In the genomic region with DNA sequence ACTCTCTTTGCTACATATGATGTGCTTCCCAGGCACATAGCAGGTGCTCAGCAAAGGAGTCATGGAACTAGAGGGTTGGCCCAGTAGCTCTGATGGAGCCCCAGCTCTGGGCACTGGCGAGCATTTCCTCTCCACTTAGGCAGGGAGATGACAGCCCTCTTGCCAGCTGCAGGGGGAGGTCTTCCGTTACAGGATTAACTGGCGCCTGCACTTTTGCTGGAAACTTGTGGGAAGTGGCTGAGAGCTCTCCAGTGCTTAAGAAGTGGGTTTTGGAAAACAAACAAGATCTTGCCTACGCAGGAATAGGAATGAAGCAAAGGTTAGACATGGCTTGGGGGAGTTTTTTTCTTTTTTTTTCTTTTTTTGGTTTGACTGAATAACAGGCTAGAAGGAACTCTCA, we compare ENCODE assay signal across 13 cellular contexts.
A peak's percentile ranks its signal among the peaks of the same experiment; 100 is the strongest.
DNase-seq lines count a peak whose midpoint lies in the region; ATAC-seq and TF ChIP-seq lines count a peak whose summit lies in the region.
"Had no signal": no experiment of that assay in that cellular context is flagged by ENCODE, and none has a peak within 500 bp of the region (broad histone marks: within the 10 kb centered on the region; RNA-seq: fewer than 3 reads in every experiment).

No MANE protein-coding gene starts in this region.

- H3K27ac ChIP-seq in A673 (ENCODE audit: low read depth, low read length, poor library complexity, severe bottlenecking) (no peak overlapping the region), lower lobe of right lung (peak overlapping the region; percentile 61), psoas muscle (no peak overlapping the region), GM23248 (no peak overlapping the region)
- H3K27ac ChIP-seq: BLaER1 had no signal

- no peaks in the 10 kb centered on the region for H4K20me1 ChIP-seq in GM23248 (ENCODE audit: insufficient read depth)
- H4K20me1 ChIP-seq: BLaER1 had no signal

- no peaks in the 10 kb centered on the region for H3K36me3 ChIP-seq in A673 (ENCODE audit: insufficient read depth, low read length, poor library complexity, severe bottlenecking)
- H3K36me3 ChIP-seq in lower lobe of right lung = no peaks in the 10 kb centered on the region
- H3K36me3 ChIP-seq in psoas muscle (ENCODE audit: insufficient read depth in 1 of 2, low read depth in 1 of 2) = no peaks in the 10 kb centered on the region
- peaks cover 4% of the 10 kb centered on the region for H3K36me3 ChIP-seq in GM23248 (ENCODE audit: low read depth)
- H3K36me3 ChIP-seq: BLaER1 had no signal

- H3K9me3 Mint-ChIP-seq in activated naive CD4-positive, alpha-beta T cell treated with anti-CD3 and anti-CD28 coated beads, Interleukin-2, amount 50 U/mL, for 72 hours = no peaks in the 10 kb centered on the region
- H3K9me3 Mint-ChIP-seq: stimulated activated naive CD8-positive, alpha-beta T cell treated with anti-CD3 and anti-CD28 coated beads, Interleukin-15, Interleukin-2, amounts not matched to agents 100 ng/mL and 50 ng/mL, for 24 hours had no signal

- DNase-seq in A673 (ENCODE audit: low spot score) = peak; percentile 74
- peak; percentile 48 for DNase-seq in NCI-H1092 (lab: John Stamatoyannopoulos, UW)
- DNase-seq in amniotic epithelial cell (ENCODE audit: low read depth) = peak; percentile 85
- peak; percentile 75 for DNase-seq in lower lobe of right lung
- no peak for DNase-seq in psoas muscle
- DNase-seq in GM23248 = no peak
- no peak for DNase-seq in activated naive CD4-positive, alpha-beta T cell treated with anti-CD3 and anti-CD28 coated beads, Interleukin-2, amount 50 U/mL, for 72 hours (ENCODE audit: low spot score in 2 of 2)
- DNase-seq in effector CD8-positive, alpha-beta T cell (lab: John Stamatoyannopoulos, UW) = no peak
- DNase-seq: hypothalamus, KBM-7 had no signal

- peaks cover 46% of the 10 kb centered on the region for H3F3A ChIP-seq in GM23248 (ENCODE audit: insufficient read depth)

- ATAC-seq in lower lobe of right lung (peak; percentile 85 to 87), psoas muscle (no peak)
- no peak for ATAC-seq in activated naive CD4-positive, alpha-beta T cell treated with anti-CD3 and anti-CD28 coated beads, Interleukin-2, amount 50 U/mL, for 72 hours

- CTCF ChIA-PET in A673 (lab: Charles Lee) = no interaction called here

- no peak overlapping the region for H2AFZ ChIP-seq in GM23248

- intact Hi-C loops in A673 (cut with micrococcal nuclease; ENCODE audit: unreplicated experiment) (no loop called here), lower lobe of right lung (cut with DNase I) (no loop called here), psoas muscle (cut with DNase I) (no loop called here)

- in situ Hi-C loops in GM23248 (cut with MboI) = no loop called here

- TF ChIP-seq CTCF in A673 (conservative IDR thresholded peaks at IDR 0.05; ENCODE audit: low read depth, low read length) (0 out of 2 replicates have a peak, but pooled peaks have one; percentile 12), lower lobe of right lung (IDR thresholded peaks at IDR 0.05) (peak; percentile 7), psoas muscle (IDR thresholded peaks at IDR 0.05) (no peak)

- H3K4me2 ChIP-seq in GM23248 (ENCODE audit: unreplicated experiment) = no peak overlapping the region
- H3K4me2 ChIP-seq: BLaER1 had no signal

- H3K9ac ChIP-seq in GM23248 = no peak overlapping the region
- H3K9ac ChIP-seq: BLaER1 had no signal

- BruUV-seq in A673 (replicated peaks; lab: Mats Ljungman, UMichigan) = no TSS peak

- H3K27ac Mint-ChIP-seq in activated naive CD4-positive, alpha-beta T cell treated with anti-CD3 and anti-CD28 coated beads, Interleukin-2, amount 50 U/mL, for 72 hours = no peak overlapping the region
- H3K27ac Mint-ChIP-seq: activated naive CD8-positive, alpha-beta T cell; stimulated activated naive CD8-positive, alpha-beta T cell treated with anti-CD3 and anti-CD28 coated beads, Interleukin-15, Interleukin-2, amounts not matched to agents 100 ng/mL and 50 ng/mL, for 24 hours had no signal

- H3K4me1 ChIP-seq in A673 (ENCODE audit: insufficient read depth, low read length, poor library complexity, severe bottlenecking) = no peaks in the 10 kb centered on the region
- H3K4me1 ChIP-seq in lower lobe of right lung = peaks cover 40% of the 10 kb centered on the region
- H3K4me1 ChIP-seq in psoas muscle = peaks cover 9% of the 10 kb centered on the region
- H3K4me1 ChIP-seq in GM23248 (ENCODE audit: insufficient read depth) = peaks cover 37% of the 10 kb centered on the region

- H3K36me3 Mint-ChIP-seq in activated naive CD4-positive, alpha-beta T cell treated with anti-CD3 and anti-CD28 coated beads, Interleukin-2, amount 50 U/mL, for 72 hours = peaks cover 0 to 11% of the 10 kb centered on the region in 2 donors

- H3K9me2 ChIP-seq in GM23248 (ENCODE audit: insufficient read depth) = no peaks in the 10 kb centered on the region

- no peak overlapping the region for H3K4me3 ChIP-seq in A673 (ENCODE audit: low read depth, low read length, poor library complexity, severe bottlenecking)
- no peak overlapping the region for H3K4me3 ChIP-seq in lower lobe of right lung
- no peak overlapping the region for H3K4me3 ChIP-seq in psoas muscle
- no peak overlapping the region for H3K4me3 ChIP-seq in GM23248
- H3K4me3 ChIP-seq: BLaER1 had no signal

- no peaks in the 10 kb centered on the region for H3K27me3 ChIP-seq in A673 (replicated peaks; ENCODE audit: insufficient read depth, low read depth, low read length, poor library complexity)
- H3K27me3 ChIP-seq in lower lobe of right lung (ENCODE audit: low read depth) = no peaks in the 10 kb centered on the region
- H3K27me3 ChIP-seq in psoas muscle (ENCODE audit: insufficient read depth in 3 of 3, low read length in 2 of 3) = no peaks in the 10 kb centered on the region
- H3K27me3 ChIP-seq in GM23248 (replicated peaks; ENCODE audit: insufficient read depth) = no peaks in the 10 kb centered on the region
- H3K27me3 ChIP-seq: BLaER1 had no signal

- peaks cover 74% of the 10 kb centered on the region for H3K79me2 ChIP-seq in GM23248 (ENCODE audit: insufficient read depth)

- POLR2A ChIA-PET in A673 (lab: Charles Lee; ENCODE audit: low non-redundant PET) = no interaction called here

- H3K9me3 ChIP-seq in A673 (ENCODE audit: low read depth, low read length, poor library complexity, severe bottlenecking) (no peaks in the 10 kb centered on the region), lower lobe of right lung (no peaks in the 10 kb centered on the region), psoas muscle (no peaks in the 10 kb centered on the region), GM23248 (ENCODE audit: low read depth) (no peaks in the 10 kb centered on the region)
- H3K9me3 ChIP-seq: BLaER1 had no signal

- 67 to 73% (median 72%) methylated on average over 4 of the region's 4 CpGs for WGBS in psoas muscle, 3 donors
- 98% methylated on average over 4 of the region's 4 CpGs for WGBS in GM23248 (ENCODE audit: low coverage in 1 of 2, low lambda C conversion rate in 2 of 2, missing lambda C conversion rate in 2 of 2), 2 experiments

Comparison
In these comparisons a context has a peak if more than half of its experiments do, and no peak if none do; other contexts are left out.
1. DNase-seq: peak in A673 (single experiment), NCI-H1092 (single experiment), amniotic epithelial cell (single experiment) and lower lobe of right lung (single experiment); none in psoas muscle (0 of 2), GM23248 (single experiment), activated naive CD4-positive, alpha-beta T cell treated with anti-CD3 and anti-CD28 coated beads, Interleukin-2, amount 50 U/mL, for 72 hours (0 of 2) and effector CD8-positive, alpha-beta T cell (single experiment).
2. ATAC-seq: peak in lower lobe of right lung (2 of 2); none in psoas muscle (0 of 4) and activated naive CD4-positive, alpha-beta T cell treated with anti-CD3 and anti-CD28 coated beads, Interleukin-2, amount 50 U/mL, for 72 hours (0 of 2).